ENCODE assay signal across 1 cellular context in the genomic region with DNA sequence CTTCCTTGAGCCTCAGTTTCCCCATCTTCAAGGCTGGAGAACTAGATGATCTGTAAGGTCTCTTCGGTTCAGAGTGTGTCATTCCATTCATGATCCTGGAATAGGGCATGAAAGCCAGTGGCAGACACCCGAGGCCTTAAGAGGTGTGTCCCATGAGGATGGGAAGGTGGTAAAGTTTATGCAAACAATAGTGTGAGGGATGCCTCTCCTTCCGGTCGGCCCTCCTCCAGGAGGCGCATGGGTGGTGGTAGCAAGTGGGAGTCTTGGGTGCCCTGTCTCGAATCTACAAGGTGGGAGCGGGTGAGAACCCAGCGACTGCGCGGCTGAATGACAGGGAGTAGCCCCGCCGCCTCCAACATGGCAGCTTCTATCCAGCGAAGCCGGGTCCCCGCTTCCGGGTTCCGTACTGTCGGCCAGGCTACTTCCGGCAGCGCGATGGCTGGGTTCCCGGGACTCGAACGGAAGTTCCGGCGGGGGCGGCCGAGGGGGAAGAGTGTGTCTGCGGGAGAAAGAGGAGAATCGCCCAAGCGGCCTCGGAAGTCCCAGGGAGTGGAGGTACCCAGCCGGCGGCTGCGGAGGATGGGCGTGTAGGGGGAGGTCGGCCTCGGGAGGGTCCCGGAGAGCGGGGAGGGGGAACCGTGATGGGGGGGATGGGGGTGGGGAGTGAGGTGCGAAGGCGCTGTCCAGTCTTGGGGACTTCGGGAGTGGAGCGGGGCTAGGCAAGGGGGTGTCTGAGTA.
A peak's percentile ranks its signal among the peaks of the same experiment; 100 is the strongest.
TF ChIP-seq lines count a peak whose summit lies in the region.

A gene (plus strand): TSS at position 450 of the 738 bp plus-strand sequence. CDS start 1,538 bp downstream, outside the sequence.

TF ChIP-seq in HepG2, 621 proteins besides CTCF, POLR2A, EP300 and RAD21 (continued from another document and continues in another):
- TF ChIP-seq ZFP36L2 (CRISPR knock-in tag; IDR thresholded peaks at IDR 0.05): no peak
- peak; percentile 25; the same call in 1 of the 2 replicates for TF ChIP-seq CHD2 (IDR thresholded peaks at IDR 0.05; ENCODE audit: low read depth, low read length)
- TF ChIP-seq NR2F6 (IDR thresholded peaks at IDR 0.05): no peak
- TF ChIP-seq NR2F6 (CRISPR knock-in tag; IDR thresholded peaks at IDR 0.05): 0 out of 2 replicates have a peak, but pooled peaks have one; percentile 20
- TF ChIP-seq RFX1 (IDR thresholded peaks at IDR 0.05): no peak
- no peak for TF ChIP-seq ZNF713 (CRISPR knock-in tag; IDR thresholded peaks at IDR 0.05)
- TF ChIP-seq ZNF7 (CRISPR knock-in tag; IDR thresholded peaks at IDR 0.05): no peak
- peak; percentile 36; the same call in 1 of the 2 replicates for TF ChIP-seq ZFY (CRISPR knock-in tag; IDR thresholded peaks at IDR 0.05)
- TF ChIP-seq ZNF451 (CRISPR knock-in tag; IDR thresholded peaks at IDR 0.05): no peak
- TF ChIP-seq, protein P1, sequence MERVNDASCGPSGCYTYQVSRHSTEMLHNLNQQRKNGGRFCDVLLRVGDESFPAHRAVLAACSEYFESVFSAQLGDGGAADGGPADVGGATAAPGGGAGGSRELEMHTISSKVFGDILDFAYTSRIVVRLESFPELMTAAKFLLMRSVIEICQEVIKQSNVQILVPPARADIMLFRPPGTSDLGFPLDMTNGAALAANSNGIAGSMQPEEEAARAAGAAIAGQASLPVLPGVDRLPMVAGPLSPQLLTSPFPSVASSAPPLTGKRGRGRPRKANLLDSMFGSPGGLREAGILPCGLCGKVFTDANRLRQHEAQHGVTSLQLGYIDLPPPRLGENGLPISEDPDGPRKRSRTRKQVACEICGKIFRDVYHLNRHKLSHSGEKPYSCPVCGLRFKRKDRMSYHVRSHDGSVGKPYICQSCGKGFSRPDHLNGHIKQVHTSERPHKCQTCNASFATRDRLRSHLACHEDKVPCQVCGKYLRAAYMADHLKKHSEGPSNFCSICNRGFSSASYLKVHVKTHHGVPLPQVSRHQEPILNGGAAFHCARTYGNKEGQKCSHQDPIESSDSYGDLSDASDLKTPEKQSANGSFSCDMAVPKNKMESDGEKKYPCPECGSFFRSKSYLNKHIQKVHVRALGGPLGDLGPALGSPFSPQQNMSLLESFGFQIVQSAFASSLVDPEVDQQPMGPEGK (CRISPR knock-in tag; IDR thresholded peaks at IDR 0.05): peak; percentile 76
- TF ChIP-seq HOXA3 (CRISPR knock-in tag; IDR thresholded peaks at IDR 0.05): peak; percentile 86
- no peak for TF ChIP-seq ZBTB42 (CRISPR knock-in tag; IDR thresholded peaks at IDR 0.05)
- peak; percentile 37; the same call in 1 of the 2 replicates for TF ChIP-seq MXD4 (CRISPR knock-in tag; IDR thresholded peaks at IDR 0.05)
- TF ChIP-seq PCBP1 (IDR thresholded peaks at IDR 0.05; ENCODE audit: borderline replicate concordance, low read depth, low read length): 0 out of 2 replicates have a peak, but pooled peaks have one; percentile 82
- TF ChIP-seq, protein P2, sequence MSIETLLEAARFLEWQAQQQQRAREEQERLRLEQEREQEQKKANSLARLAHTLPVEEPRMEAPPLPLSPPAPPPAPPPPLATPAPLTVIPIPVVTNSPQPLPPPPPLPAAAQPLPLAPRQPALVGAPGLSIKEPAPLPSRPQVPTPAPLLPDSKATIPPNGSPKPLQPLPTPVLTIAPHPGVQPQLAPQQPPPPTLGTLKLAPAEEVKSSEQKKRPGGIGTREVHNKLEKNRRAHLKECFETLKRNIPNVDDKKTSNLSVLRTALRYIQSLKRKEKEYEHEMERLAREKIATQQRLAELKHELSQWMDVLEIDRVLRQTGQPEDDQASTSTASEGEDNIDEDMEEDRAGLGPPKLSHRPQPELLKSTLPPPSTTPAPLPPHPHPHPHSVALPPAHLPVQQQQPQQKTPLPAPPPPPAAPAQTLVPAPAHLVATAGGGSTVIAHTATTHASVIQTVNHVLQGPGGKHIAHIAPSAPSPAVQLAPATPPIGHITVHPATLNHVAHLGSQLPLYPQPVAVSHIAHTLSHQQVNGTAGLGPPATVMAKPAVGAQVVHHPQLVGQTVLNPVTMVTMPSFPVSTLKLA (IDR thresholded peaks at IDR 0.05): no peak
- TF ChIP-seq ZNF124 (CRISPR knock-in tag; IDR thresholded peaks at IDR 0.05): peak; percentile 56
- no peak for TF ChIP-seq THYN1 (CRISPR knock-in tag; IDR thresholded peaks at IDR 0.05; ENCODE audit: borderline replicate concordance, low read depth)
- no peak for TF ChIP-seq ZNF484 (CRISPR knock-in tag; IDR thresholded peaks at IDR 0.05; ENCODE audit: borderline replicate concordance, low read depth)
- TF ChIP-seq ZNF234 (CRISPR knock-in tag; conservative IDR thresholded peaks at IDR 0.05): no peak
- TF ChIP-seq PHF8 (CRISPR knock-in tag; IDR thresholded peaks at IDR 0.05): no peak
- TF ChIP-seq, protein P3, sequence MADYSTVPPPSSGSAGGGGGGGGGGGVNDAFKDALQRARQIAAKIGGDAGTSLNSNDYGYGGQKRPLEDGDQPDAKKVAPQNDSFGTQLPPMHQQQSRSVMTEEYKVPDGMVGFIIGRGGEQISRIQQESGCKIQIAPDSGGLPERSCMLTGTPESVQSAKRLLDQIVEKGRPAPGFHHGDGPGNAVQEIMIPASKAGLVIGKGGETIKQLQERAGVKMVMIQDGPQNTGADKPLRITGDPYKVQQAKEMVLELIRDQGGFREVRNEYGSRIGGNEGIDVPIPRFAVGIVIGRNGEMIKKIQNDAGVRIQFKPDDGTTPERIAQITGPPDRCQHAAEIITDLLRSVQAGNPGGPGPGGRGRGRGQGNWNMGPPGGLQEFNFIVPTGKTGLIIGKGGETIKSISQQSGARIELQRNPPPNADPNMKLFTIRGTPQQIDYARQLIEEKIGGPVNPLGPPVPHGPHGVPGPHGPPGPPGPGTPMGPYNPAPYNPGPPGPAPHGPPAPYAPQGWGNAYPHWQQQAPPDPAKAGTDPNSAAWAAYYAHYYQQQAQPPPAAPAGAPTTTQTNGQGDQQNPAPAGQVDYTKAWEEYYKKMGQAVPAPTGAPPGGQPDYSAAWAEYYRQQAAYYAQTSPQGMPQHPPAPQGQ (CRISPR knock-in tag; IDR thresholded peaks at IDR 0.05; ENCODE audit: borderline replicate concordance): no peak
- no peak for TF ChIP-seq SOX13 (IDR thresholded peaks at IDR 0.05)
- peak in 1 of 2 experiments; percentile 30; a peak in 1 of 4 replicates for TF ChIP-seq SOX13 (CRISPR knock-in tag; conservative IDR thresholded peaks at IDR 0.05 in 1 of 2, IDR thresholded peaks at IDR 0.05 in 1 of 2)
- no peak for TF ChIP-seq IKZF1 (IDR thresholded peaks at IDR 0.05)
- no peak for TF ChIP-seq JUN (CRISPR knock-in tag; IDR thresholded peaks at IDR 0.05)
- no peak for TF ChIP-seq ZNF121 (CRISPR knock-in tag; IDR thresholded peaks at IDR 0.05)
- TF ChIP-seq, protein P4, sequence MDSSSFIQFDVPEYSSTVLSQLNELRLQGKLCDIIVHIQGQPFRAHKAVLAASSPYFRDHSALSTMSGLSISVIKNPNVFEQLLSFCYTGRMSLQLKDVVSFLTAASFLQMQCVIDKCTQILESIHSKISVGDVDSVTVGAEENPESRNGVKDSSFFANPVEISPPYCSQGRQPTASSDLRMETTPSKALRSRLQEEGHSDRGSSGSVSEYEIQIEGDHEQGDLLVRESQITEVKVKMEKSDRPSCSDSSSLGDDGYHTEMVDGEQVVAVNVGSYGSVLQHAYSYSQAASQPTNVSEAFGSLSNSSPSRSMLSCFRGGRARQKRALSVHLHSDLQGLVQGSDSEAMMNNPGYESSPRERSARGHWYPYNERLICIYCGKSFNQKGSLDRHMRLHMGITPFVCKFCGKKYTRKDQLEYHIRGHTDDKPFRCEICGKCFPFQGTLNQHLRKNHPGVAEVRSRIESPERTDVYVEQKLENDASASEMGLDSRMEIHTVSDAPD (CRISPR knock-in tag; IDR thresholded peaks at IDR 0.05): no peak
- TF ChIP-seq, protein P5, sequence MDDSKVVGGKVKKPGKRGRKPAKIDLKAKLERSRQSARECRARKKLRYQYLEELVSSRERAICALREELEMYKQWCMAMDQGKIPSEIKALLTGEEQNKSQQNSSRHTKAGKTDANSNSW (CRISPR knock-in tag; IDR thresholded peaks at IDR 0.05; ENCODE audit: borderline replicate concordance): no peak
- 0 out of 2 replicates have a peak, but pooled peaks have one; percentile 55 for TF ChIP-seq SP4 (CRISPR knock-in tag; IDR thresholded peaks at IDR 0.05)
- peak; percentile 51; the same call in 1 of the 2 replicates for TF ChIP-seq GATA4 (IDR thresholded peaks at IDR 0.05; ENCODE audit: borderline replicate concordance, low read depth)
- peak; percentile 75 for TF ChIP-seq POLR2AphosphoS5 (IDR thresholded peaks at IDR 0.05; ENCODE audit: low read depth, low read length)
- TF ChIP-seq, protein P6, sequence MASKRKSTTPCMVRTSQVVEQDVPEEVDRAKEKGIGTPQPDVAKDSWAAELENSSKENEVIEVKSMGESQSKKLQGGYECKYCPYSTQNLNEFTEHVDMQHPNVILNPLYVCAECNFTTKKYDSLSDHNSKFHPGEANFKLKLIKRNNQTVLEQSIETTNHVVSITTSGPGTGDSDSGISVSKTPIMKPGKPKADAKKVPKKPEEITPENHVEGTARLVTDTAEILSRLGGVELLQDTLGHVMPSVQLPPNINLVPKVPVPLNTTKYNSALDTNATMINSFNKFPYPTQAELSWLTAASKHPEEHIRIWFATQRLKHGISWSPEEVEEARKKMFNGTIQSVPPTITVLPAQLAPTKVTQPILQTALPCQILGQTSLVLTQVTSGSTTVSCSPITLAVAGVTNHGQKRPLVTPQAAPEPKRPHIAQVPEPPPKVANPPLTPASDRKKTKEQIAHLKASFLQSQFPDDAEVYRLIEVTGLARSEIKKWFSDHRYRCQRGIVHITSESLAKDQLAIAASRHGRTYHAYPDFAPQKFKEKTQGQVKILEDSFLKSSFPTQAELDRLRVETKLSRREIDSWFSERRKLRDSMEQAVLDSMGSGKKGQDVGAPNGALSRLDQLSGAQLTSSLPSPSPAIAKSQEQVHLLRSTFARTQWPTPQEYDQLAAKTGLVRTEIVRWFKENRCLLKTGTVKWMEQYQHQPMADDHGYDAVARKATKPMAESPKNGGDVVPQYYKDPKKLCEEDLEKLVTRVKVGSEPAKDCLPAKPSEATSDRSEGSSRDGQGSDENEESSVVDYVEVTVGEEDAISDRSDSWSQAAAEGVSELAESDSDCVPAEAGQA (IDR thresholded peaks at IDR 0.05; ENCODE audit: low read depth): 0 out of 2 replicates have a peak, but pooled peaks have one; percentile 47
- TF ChIP-seq, protein P6 (CRISPR knock-in tag; IDR thresholded peaks at IDR 0.05; ENCODE audit: borderline replicate concordance): no peak
- TF ChIP-seq TAF1 (CRISPR knock-in tag; IDR thresholded peaks at IDR 0.05): peak; percentile 61; the same call in 1 of the 2 replicates
- no peak for TF ChIP-seq ZNF33B (CRISPR knock-in tag; IDR thresholded peaks at IDR 0.05)
- no peak for TF ChIP-seq ZBTB3 (CRISPR knock-in tag; IDR thresholded peaks at IDR 0.05; ENCODE audit: borderline replicate concordance, low read depth)
- TF ChIP-seq, protein P7, sequence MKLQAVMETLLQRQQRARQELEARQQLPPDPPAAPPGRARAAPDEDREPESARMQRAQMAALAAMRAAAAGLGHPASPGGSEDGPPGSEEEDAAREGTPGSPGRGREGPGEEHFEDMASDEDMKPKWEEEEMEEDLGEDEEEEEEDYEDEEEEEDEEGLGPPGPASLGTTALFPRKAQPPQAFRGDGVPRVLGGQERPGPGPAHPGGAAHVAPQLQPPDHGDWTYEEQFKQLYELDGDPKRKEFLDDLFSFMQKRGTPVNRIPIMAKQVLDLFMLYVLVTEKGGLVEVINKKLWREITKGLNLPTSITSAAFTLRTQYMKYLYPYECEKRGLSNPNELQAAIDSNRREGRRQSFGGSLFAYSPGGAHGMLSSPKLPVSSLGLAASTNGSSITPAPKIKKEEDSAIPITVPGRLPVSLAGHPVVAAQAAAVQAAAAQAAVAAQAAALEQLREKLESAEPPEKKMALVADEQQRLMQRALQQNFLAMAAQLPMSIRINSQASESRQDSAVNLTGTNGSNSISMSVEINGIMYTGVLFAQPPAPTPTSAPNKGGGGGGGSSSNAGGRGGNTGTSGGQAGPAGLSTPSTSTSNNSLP (IDR thresholded peaks at IDR 0.05; ENCODE audit: low read depth, low read length): no peak
- TF ChIP-seq ZNF232 (CRISPR knock-in tag; IDR thresholded peaks at IDR 0.05; ENCODE audit: borderline replicate concordance): no peak
- TF ChIP-seq ZNF264 (CRISPR knock-in tag; IDR thresholded peaks at IDR 0.05): no peak
- no peak for TF ChIP-seq IKZF4 (CRISPR knock-in tag; IDR thresholded peaks at IDR 0.05; ENCODE audit: borderline replicate concordance, low read depth, not compliant biosample characterization)
- no peak for TF ChIP-seq SRF (IDR thresholded peaks at IDR 0.05; ENCODE audit: low read depth, low read length)
- TF ChIP-seq ZNF263 (CRISPR knock-in tag; IDR thresholded peaks at IDR 0.05): no peak
- TF ChIP-seq, protein P8, sequence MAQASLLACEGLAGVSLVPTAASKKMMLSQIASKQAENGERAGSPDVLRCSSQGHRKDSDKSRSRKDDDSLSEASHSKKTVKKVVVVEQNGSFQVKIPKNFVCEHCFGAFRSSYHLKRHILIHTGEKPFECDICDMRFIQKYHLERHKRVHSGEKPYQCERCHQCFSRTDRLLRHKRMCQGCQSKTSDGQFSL (CRISPR knock-in tag; IDR thresholded peaks at IDR 0.05): no peak
- TF ChIP-seq ZNF282 (IDR thresholded peaks at IDR 0.05; ENCODE audit: partially characterized antibody): no peak
- 0 out of 2 replicates have a peak, but pooled peaks have one; percentile 77 for TF ChIP-seq NR2C2 (CRISPR knock-in tag; IDR thresholded peaks at IDR 0.05; ENCODE audit: borderline replicate concordance)
- peak; percentile 54; the same call in 1 of the 2 replicates for TF ChIP-seq ATF7-NPFF (CRISPR knock-in tag; IDR thresholded peaks at IDR 0.05; ENCODE audit: low read depth)
- TF ChIP-seq ATM (IDR thresholded peaks at IDR 0.05; ENCODE audit: borderline replicate concordance): no peak
- no peak for TF ChIP-seq SYNCRIP (IDR thresholded peaks at IDR 0.05; ENCODE audit: insufficient read depth, low read depth, low read length)
